ENCODE assay signal across 19 cellular contexts in genomic region chr21:18832950-18833349, GRCh38.
DNase-seq lines count a peak whose midpoint lies in the region; ATAC-seq and TF ChIP-seq lines count a peak whose summit lies in the region.
"Had no signal": no experiment of that assay in that cellular context is flagged by ENCODE, and none has a peak within 500 bp of the region (broad histone marks: within the 10 kb centered on the region; RNA-seq: fewer than 3 reads in every experiment).

No MANE protein-coding gene starts in this region.

- TF ChIP-seq CTCF in PC-3 (conservative IDR thresholded peaks at IDR 0.05; ENCODE audit: low read depth, low read length): no peak
- no peak for TF ChIP-seq CTCF in mammary epithelial cell (conservative IDR thresholded peaks at IDR 0.05 in 1 of 2, IDR thresholded peaks at IDR 0.05 in 1 of 2; ENCODE audit: extremely low read depth in 1 of 2, insufficient read depth in 1 of 2, low read depth in 1 of 2, low read length in 2 of 2)
- no peak for TF ChIP-seq CTCF in lung (IDR thresholded peaks at IDR 0.05; ENCODE audit: control extremely low read depth, extremely low read depth)
- no peak for TF ChIP-seq CTCF in psoas muscle (IDR thresholded peaks at IDR 0.05)

- in situ Hi-C loops in mammary epithelial cell (cut with MboI; ENCODE audit: low sequenced_read_pairs in 2 of 2): no loop called here

- H3K4me1 ChIP-seq in PC-3 (ENCODE audit: insufficient read depth, low read length): peaks cover 18% of the 10 kb centered on the region
- no peaks in the 10 kb centered on the region for H3K4me1 ChIP-seq in mammary epithelial cell (ENCODE audit: insufficient read depth, low read length)
- H3K4me1 ChIP-seq in lung (ENCODE audit: control insufficient read depth in 2 of 2, insufficient read depth in 2 of 2, low read length in 2 of 2): no peaks in the 10 kb centered on the region
- H3K4me1 ChIP-seq in psoas muscle: no peaks in the 10 kb centered on the region

- H3K9ac ChIP-seq in PC-3 (ENCODE audit: low read length) (no peak overlapping the region), mammary epithelial cell (ENCODE audit: insufficient read depth, low read length) (no peak overlapping the region)

- dilution Hi-C loops in mammary epithelial cell (cut with HindIII; ENCODE audit: low sequenced_read_pairs): no loop called here

- peak; percentile 98 for ATAC-seq in PC-3
- ATAC-seq in lung (ENCODE audit: insufficient read depth, low FRiP score): peak; percentile 53
- ATAC-seq in HG03378 (IDR thresholded peaks at IDR 0.05; ENCODE audit: unreplicated experiment): no peak
- ATAC-seq in GM21515 (IDR thresholded peaks at IDR 0.05; ENCODE audit: unreplicated experiment): no peak
- no peak for ATAC-seq in psoas muscle
- ATAC-seq: activated CD8-positive, alpha-beta memory T cell treated with anti-CD3 and anti-CD28 coated beads, Interleukin-2, amount 10 ng/mL, durations not matched to agents 7 days and 5 days had no signal

- intact Hi-C loops in PC-3 (cut with micrococcal nuclease): loop anchor here (2.0 kb wide), 1 partner anchor 32 kb away; no protein-coding TSS in a partner anchor
- intact Hi-C loops in mammary epithelial cell (cut with micrococcal nuclease): no loop called here
- intact Hi-C loops in psoas muscle (cut with DNase I): no loop called here

- POLR2A ChIA-PET in PC-3 (lab: Charles Lee; ENCODE audit: unreplicated experiment): no interaction called here

- H3K27ac ChIP-seq in PC-3 (ENCODE audit: low read length) (peak overlapping the region; percentile 50), mammary epithelial cell (ENCODE audit: insufficient read depth, low read depth, low read length) (no peak overlapping the region), lung (ENCODE audit: low read depth in 1 of 2, low read length in 1 of 2) (no peak overlapping the region), psoas muscle (no peak overlapping the region)
- H3K27ac ChIP-seq: esophagus muscularis mucosa, VCaP had no signal

- H3K9me3 ChIP-seq in PC-3 (ENCODE audit: low read length): no peaks in the 10 kb centered on the region
- peaks cover 9% of the 10 kb centered on the region for H3K9me3 ChIP-seq in mammary epithelial cell (replicated peaks; ENCODE audit: insufficient read depth, low read length)
- peaks cover 0 to 6% of the 10 kb centered on the region in 2 donors for H3K9me3 ChIP-seq in lung (ENCODE audit: control insufficient read depth in 2 of 2, insufficient read depth in 1 of 2, low read length in 1 of 2)
- H3K9me3 ChIP-seq in psoas muscle: peaks cover 12% of the 10 kb centered on the region
- H3K9me3 ChIP-seq: esophagus muscularis mucosa had no signal

- H3K79me2 ChIP-seq in PC-3 (ENCODE audit: low read length) (no peaks in the 10 kb centered on the region), mammary epithelial cell (ENCODE audit: insufficient read depth, low read length) (no peaks in the 10 kb centered on the region)

- no TSS peak for BruUV-seq in PC-3 (replicated peaks; lab: Mats Ljungman, UMichigan)
- BruUV-seq in mammary epithelial cell (replicated peaks; lab: Mats Ljungman, UMichigan): no TSS peak

- H3K4me3 ChIP-seq in PC-3 (ENCODE audit: low read length) (no peak overlapping the region), mammary epithelial cell (replicated peaks in 1 of 3; ENCODE audit: insufficient read depth in 1 of 3, low read depth in 2 of 3, low read length in 3 of 3) (no peak overlapping the region), lung (no peak overlapping the region), psoas muscle (no peak overlapping the region)
- H3K4me3 ChIP-seq: coronary artery, esophagus muscularis mucosa had no signal

- DNase-seq in ELF-1 (ENCODE audit: low read depth, low spot score) (peak; percentile 8), PC-3 (peak; percentile 85), mammary epithelial cell (peak; percentile 44), lung (ENCODE audit: low spot score) (no peak), psoas muscle (no peak)
- DNase-seq in activated CD4-positive, CD25-positive, alpha-beta regulatory T cell treated with anti-CD3 and anti-CD28 coated beads, Interleukin-2, amount 50 U/mL, for 72 hours: no peak
- DNase-seq: activated CD8-positive, alpha-beta memory T cell treated with anti-CD3 and anti-CD28 coated beads, Interleukin-2, amount 10 ng/mL, durations not matched to agents 7 days and 5 days; activated naive CD4-positive, alpha-beta T cell treated with anti-CD3 and anti-CD28 coated beads for 36 hours; DMS153; immature natural killer cell; KBM-7; NCI-H1436 treated with DMSO at 0.1 percent for 48 hours; NCI-H82; SIG-M5 had no signal

- CTCF ChIA-PET in PC-3 (lab: Charles Lee): no interaction called here
- CTCF ChIA-PET in mammary epithelial cell (lab: Charles Lee; ENCODE audit: low non-redundant PET): no interaction called here

- H2AFZ ChIP-seq in PC-3 (ENCODE audit: low read length): peak overlapping the region; percentile 10; the same call in 1 of the 2 replicates
- no peak overlapping the region for H2AFZ ChIP-seq in mammary epithelial cell (ENCODE audit: low read depth, low read length)

- H3K27me3 ChIP-seq in PC-3 (ENCODE audit: low read length) (no peaks in the 10 kb centered on the region), mammary epithelial cell (ENCODE audit: insufficient read depth, low read length) (no peaks in the 10 kb centered on the region), lung (ENCODE audit: control insufficient read depth, insufficient read depth) (no peaks in the 10 kb centered on the region), psoas muscle (ENCODE audit: insufficient read depth in 3 of 3, low read length in 2 of 3) (no peaks in the 10 kb centered on the region)
- H3K27me3 ChIP-seq: esophagus muscularis mucosa had no signal

- H3K36me3 ChIP-seq in PC-3 (ENCODE audit: low read depth, low read length) (no peaks in the 10 kb centered on the region), mammary epithelial cell (ENCODE audit: insufficient read depth, low read length) (no peaks in the 10 kb centered on the region), lung (ENCODE audit: control insufficient read depth in 2 of 2, insufficient read depth in 2 of 2, low read length in 2 of 2) (no peaks in the 10 kb centered on the region), psoas muscle (ENCODE audit: insufficient read depth in 1 of 2, low read depth in 1 of 2) (no peaks in the 10 kb centered on the region)
- H3K36me3 ChIP-seq: esophagus muscularis mucosa had no signal

- H4K20me1 ChIP-seq in PC-3 (ENCODE audit: low read length) (no peaks in the 10 kb centered on the region), mammary epithelial cell (ENCODE audit: insufficient read depth, low read length) (no peaks in the 10 kb centered on the region)

- WGBS in mammary epithelial cell (ENCODE audit: low coverage, missing lambda C conversion rate): 16% methylated on average over 2 of the region's 2 CpGs
- 58 to 60% methylated on average over 2 of the region's 2 CpGs for WGBS in lung, 2 donors
- WGBS in psoas muscle, 3 donors: 58 to 87% (median 81%) methylated on average over 2 of the region's 2 CpGs

- H3K9me2 ChIP-seq in PC-3 (replicated peaks; ENCODE audit: low read length): no peaks in the 10 kb centered on the region

- no peaks in the 10 kb centered on the region for H3F3A ChIP-seq in PC-3 (ENCODE audit: low read length, unreplicated experiment)

- peak overlapping the region; percentile 46 for H3K4me2 ChIP-seq in PC-3 (ENCODE audit: low read length)
- no peak overlapping the region for H3K4me2 ChIP-seq in mammary epithelial cell (ENCODE audit: insufficient read depth, low read depth, low read length)

Comparison
In these comparisons a context has a peak if more than half of its experiments do, and no peak if none do; other contexts are left out.
1. DNase-seq: peak in ELF-1 (single experiment), PC-3 (single experiment) and mammary epithelial cell (single experiment); none in lung (single experiment), activated CD4-positive, CD25-positive, alpha-beta regulatory T cell treated with anti-CD3 and anti-CD28 coated beads, Interleukin-2, amount 50 U/mL, for 72 hours (single experiment) and psoas muscle (0 of 2).
2. ATAC-seq: peak in PC-3 (single experiment) and lung (single experiment); none in HG03378 (single experiment), GM21515 (single experiment) and psoas muscle (0 of 4).